In genomic region chr18:75238100-75238499, GRCh38 we compare ENCODE assay signal across 1 cellular context.
TF ChIP-seq lines count a peak whose summit lies in the region.

No MANE protein-coding gene starts in this region.

TF ChIP-seq in H1, 55 proteins besides CTCF, POLR2A, EP300 and RAD21:
- TF ChIP-seq TBP (IDR thresholded peaks at IDR 0.05; ENCODE audit: low read depth, low read length) (no peak), BCL11A (IDR thresholded peaks at IDR 0.05; ENCODE audit: low read depth in 2 of 2, low read length in 2 of 2) (no peak), PHF8 (conservative IDR thresholded peaks at IDR 0.05; ENCODE audit: low read depth, low read length) (no peak), SAP30 (IDR thresholded peaks at IDR 0.05; ENCODE audit: insufficient read depth, insufficient replicate concordance, low read length) (no peak), RFX5 (IDR thresholded peaks at IDR 0.05; ENCODE audit: borderline replicate concordance, low read depth, low read length) (no peak), SIRT6 (IDR thresholded peaks at IDR 0.05; ENCODE audit: low read length) (no peak), TAF7 (optimal IDR thresholded peaks at IDR 0.05; ENCODE audit: borderline replicate concordance, low read depth, low read length) (no peak), SIX5 (IDR thresholded peaks at IDR 0.05; ENCODE audit: low read depth, low read length) (no peak)
TF ChIP-seq in H1: peak in this region for 0.
